Comparison of ENCODE assay signal across 1 cellular context in the genomic region with DNA sequence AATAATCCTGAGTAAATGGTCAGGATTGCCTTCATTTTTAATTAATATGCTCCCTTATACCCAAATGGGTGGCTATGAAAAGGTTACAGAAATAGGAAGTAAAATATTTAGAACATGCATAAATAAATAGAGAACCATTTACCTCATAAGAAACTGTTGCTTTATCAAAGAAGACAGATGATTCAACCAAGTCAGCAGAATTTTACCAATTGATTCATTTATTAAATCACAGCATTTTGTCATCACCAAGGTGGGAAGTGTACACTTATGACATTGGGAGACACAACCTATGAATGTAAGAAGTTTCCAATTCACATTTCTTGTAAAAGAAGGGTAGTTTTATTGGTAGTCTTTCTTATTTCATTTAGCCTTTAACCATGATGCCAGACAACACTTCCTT.
TF ChIP-seq lines count a peak whose summit lies in the region.

No MANE protein-coding gene starts in this region.

TF ChIP-seq in GM23338, 12 proteins besides CTCF, POLR2A, EP300 and RAD21 (continued from another document):
- TF ChIP-seq, protein P1, sequence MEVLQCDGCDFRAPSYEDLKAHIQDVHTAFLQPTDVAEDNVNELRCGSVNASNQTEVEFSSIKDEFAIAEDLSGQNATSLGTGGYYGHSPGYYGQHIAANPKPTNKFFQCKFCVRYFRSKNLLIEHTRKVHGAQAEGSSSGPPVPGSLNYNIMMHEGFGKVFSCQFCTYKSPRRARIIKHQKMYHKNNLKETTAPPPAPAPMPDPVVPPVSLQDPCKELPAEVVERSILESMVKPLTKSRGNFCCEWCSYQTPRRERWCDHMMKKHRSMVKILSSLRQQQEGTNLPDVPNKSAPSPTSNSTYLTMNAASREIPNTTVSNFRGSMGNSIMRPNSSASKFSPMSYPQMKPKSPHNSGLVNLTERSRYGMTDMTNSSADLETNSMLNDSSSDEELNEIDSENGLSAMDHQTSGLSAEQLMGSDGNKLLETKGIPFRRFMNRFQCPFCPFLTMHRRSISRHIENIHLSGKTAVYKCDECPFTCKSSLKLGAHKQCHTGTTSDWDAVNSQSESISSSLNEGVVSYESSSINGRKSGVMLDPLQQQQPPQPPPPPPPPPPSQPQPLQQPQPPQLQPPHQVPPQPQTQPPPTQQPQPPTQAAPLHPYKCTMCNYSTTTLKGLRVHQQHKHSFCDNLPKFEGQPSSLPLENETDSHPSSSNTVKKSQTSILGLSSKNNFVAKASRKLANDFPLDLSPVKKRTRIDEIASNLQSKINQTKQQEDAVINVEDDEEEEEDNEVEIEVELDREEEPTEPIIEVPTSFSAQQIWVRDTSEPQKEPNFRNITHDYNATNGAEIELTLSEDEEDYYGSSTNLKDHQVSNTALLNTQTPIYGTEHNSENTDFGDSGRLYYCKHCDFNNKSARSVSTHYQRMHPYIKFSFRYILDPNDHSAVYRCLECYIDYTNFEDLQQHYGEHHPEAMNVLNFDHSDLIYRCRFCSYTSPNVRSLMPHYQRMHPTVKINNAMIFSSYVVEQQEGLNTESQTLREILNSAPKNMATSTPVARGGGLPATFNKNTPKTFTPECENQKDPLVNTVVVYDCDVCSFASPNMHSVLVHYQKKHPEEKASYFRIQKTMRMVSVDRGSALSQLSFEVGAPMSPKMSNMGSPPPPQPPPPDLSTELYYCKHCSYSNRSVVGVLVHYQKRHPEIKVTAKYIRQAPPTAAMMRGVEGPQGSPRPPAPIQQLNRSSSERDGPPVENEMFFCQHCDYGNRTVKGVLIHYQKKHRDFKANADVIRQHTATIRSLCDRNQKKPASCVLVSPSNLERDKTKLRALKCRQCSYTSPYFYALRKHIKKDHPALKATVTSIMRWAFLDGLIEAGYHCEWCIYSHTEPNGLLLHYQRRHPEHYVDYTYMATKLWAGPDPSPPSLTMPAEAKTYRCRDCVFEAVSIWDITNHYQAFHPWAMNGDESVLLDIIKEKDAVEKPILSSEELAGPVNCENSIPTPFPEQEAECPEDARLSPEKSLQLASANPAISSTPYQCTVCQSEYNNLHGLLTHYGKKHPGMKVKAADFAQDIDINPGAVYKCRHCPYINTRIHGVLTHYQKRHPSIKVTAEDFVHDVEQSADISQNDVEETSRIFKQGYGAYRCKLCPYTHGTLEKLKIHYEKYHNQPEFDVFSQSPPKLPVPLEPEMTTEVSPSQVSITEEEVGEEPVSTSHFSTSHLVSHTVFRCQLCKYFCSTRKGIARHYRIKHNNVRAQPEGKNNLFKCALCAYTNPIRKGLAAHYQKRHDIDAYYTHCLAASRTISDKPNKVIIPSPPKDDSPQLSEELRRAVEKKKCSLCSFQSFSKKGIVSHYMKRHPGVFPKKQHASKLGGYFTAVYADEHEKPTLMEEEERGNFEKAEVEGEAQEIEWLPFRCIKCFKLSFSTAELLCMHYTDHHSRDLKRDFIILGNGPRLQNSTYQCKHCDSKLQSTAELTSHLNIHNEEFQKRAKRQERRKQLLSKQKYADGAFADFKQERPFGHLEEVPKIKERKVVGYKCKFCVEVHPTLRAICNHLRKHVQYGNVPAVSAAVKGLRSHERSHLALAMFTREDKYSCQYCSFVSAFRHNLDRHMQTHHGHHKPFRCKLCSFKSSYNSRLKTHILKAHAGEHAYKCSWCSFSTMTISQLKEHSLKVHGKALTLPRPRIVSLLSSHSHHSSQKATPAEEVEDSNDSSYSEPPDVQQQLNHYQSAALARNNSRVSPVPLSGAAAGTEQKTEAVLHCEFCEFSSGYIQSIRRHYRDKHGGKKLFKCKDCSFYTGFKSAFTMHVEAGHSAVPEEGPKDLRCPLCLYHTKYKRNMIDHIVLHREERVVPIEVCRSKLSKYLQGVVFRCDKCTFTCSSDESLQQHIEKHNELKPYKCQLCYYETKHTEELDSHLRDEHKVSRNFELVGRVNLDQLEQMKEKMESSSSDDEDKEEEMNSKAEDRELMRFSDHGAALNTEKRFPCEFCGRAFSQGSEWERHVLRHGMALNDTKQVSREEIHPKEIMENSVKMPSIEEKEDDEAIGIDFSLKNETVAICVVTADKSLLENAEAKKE (CRISPR knock-in tag; IDR thresholded peaks at IDR 0.05): no peak
- TF ChIP-seq NANOG (IDR thresholded peaks at IDR 0.05; ENCODE audit: borderline replicate concordance): no peak
- TF ChIP-seq ZNF331 (CRISPR knock-in tag; IDR thresholded peaks at IDR 0.05; ENCODE audit: low read depth): no peak
- TF ChIP-seq, protein P2, sequence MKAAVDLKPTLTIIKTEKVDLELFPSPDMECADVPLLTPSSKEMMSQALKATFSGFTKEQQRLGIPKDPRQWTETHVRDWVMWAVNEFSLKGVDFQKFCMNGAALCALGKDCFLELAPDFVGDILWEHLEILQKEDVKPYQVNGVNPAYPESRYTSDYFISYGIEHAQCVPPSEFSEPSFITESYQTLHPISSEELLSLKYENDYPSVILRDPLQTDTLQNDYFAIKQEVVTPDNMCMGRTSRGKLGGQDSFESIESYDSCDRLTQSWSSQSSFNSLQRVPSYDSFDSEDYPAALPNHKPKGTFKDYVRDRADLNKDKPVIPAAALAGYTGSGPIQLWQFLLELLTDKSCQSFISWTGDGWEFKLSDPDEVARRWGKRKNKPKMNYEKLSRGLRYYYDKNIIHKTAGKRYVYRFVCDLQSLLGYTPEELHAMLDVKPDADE (IDR thresholded peaks at IDR 0.05): no peak
- no peak for TF ChIP-seq JUNB (IDR thresholded peaks at IDR 0.05; ENCODE audit: unreplicated experiment)
- no peak for TF ChIP-seq POLR2AphosphoS5 (IDR thresholded peaks at IDR 0.05; ENCODE audit: low read depth)
TF ChIP-seq in GM23338: peak in this region for 0.
